Comparison of ENCODE assay signal across 13 cellular contexts in the genomic region with DNA sequence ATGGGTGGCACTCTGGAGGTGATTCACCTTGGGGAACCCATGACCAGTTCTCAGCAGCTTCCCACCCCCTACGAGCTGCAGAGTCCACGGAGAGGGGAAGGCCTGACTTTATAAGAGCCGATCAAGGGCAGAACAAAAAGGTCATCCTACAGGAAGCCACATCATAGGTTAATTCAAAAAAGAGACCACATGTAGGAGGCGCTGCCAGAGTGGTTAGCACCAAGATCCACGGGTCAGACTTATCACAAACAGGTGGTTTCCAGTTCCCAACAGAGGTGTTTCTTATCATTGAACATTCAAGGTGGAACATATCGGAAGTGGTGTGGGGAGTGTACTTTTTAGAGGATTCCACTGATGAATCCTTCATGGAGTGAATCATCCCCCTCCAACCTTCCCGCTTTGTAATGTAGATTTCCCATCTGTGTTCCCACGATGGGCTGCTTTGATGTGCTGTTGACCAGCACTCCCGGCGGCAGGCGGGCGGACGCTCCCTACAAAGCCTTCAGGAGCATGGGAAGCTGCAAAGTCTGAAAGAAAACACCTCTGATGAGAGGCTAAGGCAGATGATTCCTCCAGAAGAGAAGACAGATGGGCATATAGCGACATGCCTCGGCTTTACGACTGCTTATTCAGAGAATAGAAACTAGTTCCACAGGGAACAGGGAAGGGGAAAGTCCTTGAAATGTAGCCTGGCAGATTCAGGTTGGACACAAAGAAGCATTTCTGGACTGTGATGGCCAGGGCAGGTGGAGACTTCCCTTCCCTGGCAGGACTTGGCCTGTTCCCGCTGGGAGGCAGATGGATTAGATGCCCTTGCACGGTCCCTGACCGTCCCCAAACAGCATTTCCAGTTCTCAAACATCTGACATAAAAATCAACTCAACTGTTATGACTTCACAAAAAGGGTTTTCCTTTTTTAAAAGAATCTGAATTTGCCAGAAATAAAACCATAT.
DNase-seq lines count a peak whose midpoint lies in the region; ATAC-seq lines count a peak whose summit lies in the region.
"Had no signal": no experiment of that assay in that cellular context is flagged by ENCODE, and none has a peak within 500 bp of the region (broad histone marks: within the 10 kb centered on the region; RNA-seq: fewer than 3 reads in every experiment).

No MANE protein-coding gene starts in this region.

- no peaks in the 10 kb centered on the region for H3K9me3 ChIP-seq in T-helper 17 cell (ENCODE audit: control insufficient read depth, low read length, poor library complexity, severe bottlenecking)

- no peaks in the 10 kb centered on the region for H3K9me3 Mint-ChIP-seq in stimulated activated effector memory CD8-positive, alpha-beta T cell treated with anti-CD3 and anti-CD28 coated beads, Interleukin-12 subunit alpha, Interleukin-12 subunit beta, amount 100 ng/mL, for 72 hours

- peak overlapping the region; percentile 19 for H3K27ac Mint-ChIP-seq in T-helper 17 cell
- H3K27ac Mint-ChIP-seq in stimulated activated effector memory CD8-positive, alpha-beta T cell treated with anti-CD3 and anti-CD28 coated beads, Interleukin-12 subunit alpha, Interleukin-12 subunit beta, amount 100 ng/mL, for 72 hours: peak overlapping the region; percentile 29

- DNase-seq in activated CD4-positive, alpha-beta T cell treated with anti-CD3 and anti-CD28 coated beads, Interleukin-2, amount 50 U/mL, for 48 hours: peak; percentile 3 to 6
- no peak for DNase-seq in activated CD4-positive, alpha-beta T cell treated with anti-CD3 and anti-CD28 coated beads for 4 hours
- DNase-seq in T-helper 17 cell (no peak), iPS DF 19.7 (ENCODE audit: low read depth, low spot score) (peak; percentile 42), NOMO-1 treated with DMSO at 0.1 percent for 48 hours (lab: John Stamatoyannopoulos, UW; ENCODE audit: unreplicated experiment) (no peak), left colon (no peak), dermis blood vessel endothelial cell (no peak)
- DNase-seq in stimulated activated effector memory CD8-positive, alpha-beta T cell treated with anti-CD3 and anti-CD28 coated beads, Interleukin-12 subunit alpha, Interleukin-12 subunit beta, amount 100 ng/mL, for 72 hours (ENCODE audit: low spot score in 2 of 2): peak; percentile 18 to 62
- DNase-seq: activated naive CD4-positive, alpha-beta T cell; head of caudate nucleus; NCI-H2081 had no signal

- no peak overlapping the region for H3K4me3 Mint-ChIP-seq in T-helper 17 cell
- H3K4me3 Mint-ChIP-seq in stimulated activated effector memory CD8-positive, alpha-beta T cell treated with anti-CD3 and anti-CD28 coated beads, Interleukin-12 subunit alpha, Interleukin-12 subunit beta, amount 100 ng/mL, for 72 hours: peak overlapping the region; percentile 16

- no peaks in the 10 kb centered on the region for H3K36me3 Mint-ChIP-seq in T-helper 17 cell (ENCODE audit: low read depth)
- H3K36me3 Mint-ChIP-seq in stimulated activated effector memory CD8-positive, alpha-beta T cell treated with anti-CD3 and anti-CD28 coated beads, Interleukin-12 subunit alpha, Interleukin-12 subunit beta, amount 100 ng/mL, for 72 hours: no peaks in the 10 kb centered on the region

- H3K27me3 Mint-ChIP-seq in T-helper 17 cell: peaks cover 29% of the 10 kb centered on the region

- no peak for ATAC-seq in T-helper 17 cell
- peak; percentile 92 for ATAC-seq in stimulated activated effector memory CD8-positive, alpha-beta T cell treated with anti-CD3 and anti-CD28 coated beads, Interleukin-12 subunit alpha, Interleukin-12 subunit beta, amount 100 ng/mL, for 72 hours
- ATAC-seq in left colon: no peak
- ATAC-seq: Panc1, right cardiac atrium had no signal

- H3K4me1 Mint-ChIP-seq in T-helper 17 cell: no peaks in the 10 kb centered on the region
- H3K4me1 Mint-ChIP-seq in stimulated activated effector memory CD8-positive, alpha-beta T cell treated with anti-CD3 and anti-CD28 coated beads, Interleukin-12 subunit alpha, Interleukin-12 subunit beta, amount 100 ng/mL, for 72 hours: peaks cover 22% of the 10 kb centered on the region

- intact Hi-C loops in left colon (cut with DNase I, micrococcal nuclease): no loop called here

Comparison
In these comparisons a context has a peak if more than half of its experiments do, and no peak if none do; other contexts are left out.
1. DNase-seq: peak in activated CD4-positive, alpha-beta T cell treated with anti-CD3 and anti-CD28 coated beads, Interleukin-2, amount 50 U/mL, for 48 hours (2 of 2), iPS DF 19.7 (single experiment) and stimulated activated effector memory CD8-positive, alpha-beta T cell treated with anti-CD3 and anti-CD28 coated beads, Interleukin-12 subunit alpha, Interleukin-12 subunit beta, amount 100 ng/mL, for 72 hours (2 of 2); none in activated CD4-positive, alpha-beta T cell treated with anti-CD3 and anti-CD28 coated beads for 4 hours (0 of 2), T-helper 17 cell (0 of 3), NOMO-1 treated with DMSO at 0.1 percent for 48 hours (single experiment), left colon (0 of 2) and dermis blood vessel endothelial cell (single experiment).